Comparison of ENCODE assay signal across 15 cellular contexts in genomic region chr3:94548581-94549316, GRCh38.
"Had no signal": no experiment of that assay in that cellular context is flagged by ENCODE, and none has a peak within 500 bp of the region (broad histone marks: within the 10 kb centered on the region; RNA-seq: fewer than 3 reads in every experiment).

No MANE protein-coding gene starts in this region.

- H3K27me3 Mint-ChIP-seq: naive thymus-derived CD8-positive, alpha-beta T cell; type B pancreatic cell had no signal

- H3K27me3 ChIP-seq: colonic mucosa, heart right ventricle, neutrophil, right atrium auricular region, suprapubic skin, thyroid gland had no signal

- H3K36me3 ChIP-seq: colonic mucosa, heart right ventricle, neutrophil, right atrium auricular region, suprapubic skin, thyroid gland had no signal

- H3K4me1 ChIP-seq: colonic mucosa, heart right ventricle, right atrium auricular region, suprapubic skin, thyroid gland had no signal

- DNase-seq: colonic mucosa; dermis blood vessel endothelial cell; heart right ventricle; hypothalamus; left colon; mucosa of descending colon; naive thymus-derived CD8-positive, alpha-beta T cell; small intestine; stimulated activated CD4-positive, alpha-beta T cell treated with anti-CD3 and anti-CD28 coated beads, Interleukin-12 subunit alpha, Interleukin-12 subunit beta, amount 100 ng/mL, for 4 hours; stimulated activated naive CD8-positive, alpha-beta T cell treated with anti-CD3 and anti-CD28 coated beads, Interleukin-15, Interleukin-2, amounts not matched to agents 100 U/mL and 50 U/mL, for 24 hours; thyroid gland had no signal

- H3K4me3 Mint-ChIP-seq: naive thymus-derived CD8-positive, alpha-beta T cell; type B pancreatic cell had no signal

- H3K4me3 ChIP-seq: colonic mucosa, heart right ventricle, mucosa of descending colon, right atrium auricular region, suprapubic skin, thyroid gland had no signal

- H3K27ac Mint-ChIP-seq: naive thymus-derived CD8-positive, alpha-beta T cell; type B pancreatic cell had no signal

- H3K9me3 ChIP-seq: colonic mucosa, neutrophil, thyroid gland had no signal

- H3K4me1 Mint-ChIP-seq: naive thymus-derived CD8-positive, alpha-beta T cell had no signal

- H3K36me3 Mint-ChIP-seq: type B pancreatic cell had no signal

- H3K27ac ChIP-seq: colonic mucosa, heart right ventricle, neutrophil, right atrium auricular region, suprapubic skin, thyroid gland had no signal

- ATAC-seq: heart right ventricle; left colon; mucosa of descending colon; naive thymus-derived CD8-positive, alpha-beta T cell; stimulated activated naive CD8-positive, alpha-beta T cell treated with anti-CD3 and anti-CD28 coated beads, Interleukin-15, Interleukin-2, amounts not matched to agents 100 U/mL and 50 U/mL, for 24 hours had no signal
